ENCODE assay signal across 10 cellular contexts in genomic region chr6:68639826-68640505, GRCh38. TPM values are rescaled to one million over a fixed set of nuclear protein-coding genes. Genes with fewer than 3 reads are reported as not detected.
DNase-seq lines count a peak whose midpoint lies in the region; ATAC-seq and TF ChIP-seq lines count a peak whose summit lies in the region.
"Had no signal": no experiment of that assay in that cellular context is flagged by ENCODE, and none has a peak within 500 bp of the region (broad histone marks: within the 10 kb centered on the region; RNA-seq: fewer than 3 reads in every experiment).

No MANE protein-coding gene starts in this region.

- CTCF ChIA-PET in SK-N-SH (lab: Yijun Ruan, JAX), result interaction anchor here (1.0 to 10.2 kb wide), 13 partner anchors 8 to 1469 kb away, joined by 3 to 153 read pairs (median 5); no protein-coding TSS in a partner anchor

- no peak for TF ChIP-seq RAD21 in SK-N-SH (IDR thresholded peaks at IDR 0.05; ENCODE audit: low read length)

- H3F3A ChIP-seq in SK-N-SH (replicated peaks; ENCODE audit: insufficient read depth), result peaks cover 4% of the 10 kb centered on the region

- no peaks in the 10 kb centered on the region for H3K36me3 ChIP-seq in tibial artery
- H3K36me3 ChIP-seq in SK-N-SH (replicated peaks in 1 of 2; ENCODE audit: control insufficient read depth in 1 of 2, insufficient read depth in 2 of 2, low read length in 1 of 2), result no peaks in the 10 kb centered on the region
- H3K36me3 ChIP-seq: colonic mucosa had no signal

- no peaks in the 10 kb centered on the region for H3K9me2 ChIP-seq in SK-N-SH

- H2AFZ ChIP-seq in SK-N-SH (ENCODE audit: low read depth), result no peak overlapping the region

- H3K4me3 ChIP-seq in dorsolateral prefrontal cortex (peak overlapping the region; percentile 66 to 96 (median 83)), tibial artery (peak overlapping the region; percentile 23 to 37), SK-N-SH (ENCODE audit: low read depth in 2 of 2, low read length in 1 of 2) (no peak overlapping the region; a peak in 1 of 4 replicates)
- H3K4me3 ChIP-seq: colonic mucosa had no signal

- no peak overlapping the region for H3K4me3 Mint-ChIP-seq in activated T-helper 17 cell treated with anti-CD3 and anti-CD28 coated beads, Interleukin-2, amount 50 U/mL, for 72 hours

- no peak overlapping the region for H3K27ac Mint-ChIP-seq in activated T-helper 17 cell treated with anti-CD3 and anti-CD28 coated beads, Interleukin-2, amount 50 U/mL, for 72 hours

- H3K36me3 Mint-ChIP-seq in activated T-helper 17 cell treated with anti-CD3 and anti-CD28 coated beads, Interleukin-2, amount 50 U/mL, for 72 hours (ENCODE audit: low read depth), result no peaks in the 10 kb centered on the region

- H3K27ac ChIP-seq in dorsolateral prefrontal cortex (peak overlapping the region; percentile 55 to 99 (median 97)), tibial artery (peak overlapping the region in 1 of 2 donors; percentile 5), SK-N-SH (ENCODE audit: low read depth in 2 of 2, low read length in 1 of 2) (no peak overlapping the region; a peak in 1 of 4 replicates)
- H3K27ac ChIP-seq: colonic mucosa had no signal

- H3K4me1 Mint-ChIP-seq in activated T-helper 17 cell treated with anti-CD3 and anti-CD28 coated beads, Interleukin-2, amount 50 U/mL, for 72 hours, result peaks cover 11% of the 10 kb centered on the region

- H4K20me1 ChIP-seq in SK-N-SH (ENCODE audit: insufficient read depth), result no peaks in the 10 kb centered on the region

- ATAC-seq in left lobe of liver (peak; percentile 25), HG03469 (IDR thresholded peaks at IDR 0.05; ENCODE audit: unreplicated experiment) (no peak)
- ATAC-seq in activated T-helper 17 cell treated with anti-CD3 and anti-CD28 coated beads, Interleukin-2, amount 50 U/mL, for 72 hours (replicated peaks), result no peak

- H3K27me3 ChIP-seq in dorsolateral prefrontal cortex, result no peaks in the 10 kb centered on the region
- no peaks in the 10 kb centered on the region for H3K27me3 ChIP-seq in tibial artery
- no peaks in the 10 kb centered on the region for H3K27me3 ChIP-seq in SK-N-SH (ENCODE audit: insufficient read depth)

- TF ChIP-seq EP300 in SK-N-SH (IDR thresholded peaks at IDR 0.05; ENCODE audit: borderline replicate concordance in 1 of 2, low read depth in 1 of 2, low read length in 1 of 2), result no peak

- H3K9ac ChIP-seq in SK-N-SH, result no peak overlapping the region

- intact Hi-C loops in dorsolateral prefrontal cortex (cut with DNase I), result loop anchor here (1.0 to 10.0 kb wide), 7 partner anchors 72 to 1505 kb away; no protein-coding TSS in a partner anchor
- intact Hi-C loops in tibial artery (cut with DNase I; ENCODE audit: low total_unique reads), result no loop called here

- H3K9me3 ChIP-seq in tibial artery (no peaks in the 10 kb centered on the region), SK-N-SH (no peaks in the 10 kb centered on the region)
- H3K9me3 ChIP-seq: colonic mucosa had no signal

- peaks cover 0 to 14% (median 0%) of the 10 kb centered on the region in 4 donors for H3K4me1 ChIP-seq in tibial artery
- peaks cover 0 to 16% of the 10 kb centered on the region in 2 experiments; a peak in 3 of 4 replicates for H3K4me1 ChIP-seq in SK-N-SH (ENCODE audit: control insufficient read depth in 1 of 2, insufficient read depth in 2 of 2, low read depth in 1 of 2, low read length in 1 of 2)
- H3K4me1 ChIP-seq: colonic mucosa had no signal

- peak in 4 of 56 donors; percentile 4 to 37 (median 12) for TF ChIP-seq CTCF in dorsolateral prefrontal cortex (IDR thresholded peaks at IDR 0.05 in 54 of 56, conservative IDR thresholded peaks at IDR 0.05 in 2 of 56; ENCODE audit: low read depth in 1 of 56, partially characterized antibody in 56 of 56)
- no peak for TF ChIP-seq CTCF in tibial artery (IDR thresholded peaks at IDR 0.05)
- TF ChIP-seq CTCF in SK-N-SH (IDR thresholded peaks at IDR 0.05), result no peak

- DNase-seq in MV-4-11 (lab: John Stamatoyannopoulos, UW) (peak; percentile 28), dorsolateral prefrontal cortex (peak in 1 of 10 donors; percentile 41), left lobe of liver (ENCODE audit: low spot score) (no peak), tibial artery (no peak), SK-N-SH (no peak), GM19238 (ENCODE audit: insufficient read length, low spot score) (no peak)
- DNase-seq: colonic mucosa had no signal

- POLR2A ChIA-PET in SK-N-SH (lab: Yijun Ruan, JAX), result no interaction called here

- H3K79me2 ChIP-seq in SK-N-SH (ENCODE audit: insufficient read depth), result no peaks in the 10 kb centered on the region

- H3K27me3 Mint-ChIP-seq in activated T-helper 17 cell treated with anti-CD3 and anti-CD28 coated beads, Interleukin-2, amount 50 U/mL, for 72 hours, result peaks cover 33% of the 10 kb centered on the region

- no peak overlapping the region for H3K4me2 ChIP-seq in SK-N-SH

- H3K9me3 Mint-ChIP-seq in activated T-helper 17 cell treated with anti-CD3 and anti-CD28 coated beads, Interleukin-2, amount 50 U/mL, for 72 hours, result no peaks in the 10 kb centered on the region

- WGBS in SK-N-SH (ENCODE audit: low lambda C conversion rate), result 65% methylated on average over 13 of the region's 13 CpGs

TF ChIP-seq in SK-N-SH, 30 proteins besides CTCF, POLR2A, EP300 and RAD21 (continues in another document):
- TF ChIP-seq MXI1 (IDR thresholded peaks at IDR 0.05; ENCODE audit: low read depth, low read length) (no peak), NFIC (IDR thresholded peaks at IDR 0.05; ENCODE audit: borderline replicate concordance) (no peak), TAF1 (IDR thresholded peaks at IDR 0.05; ENCODE audit: borderline replicate concordance, low read depth, low read length) (no peak), NRF1 (IDR thresholded peaks at IDR 0.05; ENCODE audit: low read depth, low read length) (no peak), YY1 (IDR thresholded peaks at IDR 0.05; ENCODE audit: low read depth) (no peak), FOXJ3 (CRISPR knock-in tag; IDR thresholded peaks at IDR 0.05) (no peak), IRF3 (IDR thresholded peaks at IDR 0.05; ENCODE audit: low read depth, low read length) (no peak), JUND (IDR thresholded peaks at IDR 0.05) (no peak)
- TF ChIP-seq, protein P1, sequence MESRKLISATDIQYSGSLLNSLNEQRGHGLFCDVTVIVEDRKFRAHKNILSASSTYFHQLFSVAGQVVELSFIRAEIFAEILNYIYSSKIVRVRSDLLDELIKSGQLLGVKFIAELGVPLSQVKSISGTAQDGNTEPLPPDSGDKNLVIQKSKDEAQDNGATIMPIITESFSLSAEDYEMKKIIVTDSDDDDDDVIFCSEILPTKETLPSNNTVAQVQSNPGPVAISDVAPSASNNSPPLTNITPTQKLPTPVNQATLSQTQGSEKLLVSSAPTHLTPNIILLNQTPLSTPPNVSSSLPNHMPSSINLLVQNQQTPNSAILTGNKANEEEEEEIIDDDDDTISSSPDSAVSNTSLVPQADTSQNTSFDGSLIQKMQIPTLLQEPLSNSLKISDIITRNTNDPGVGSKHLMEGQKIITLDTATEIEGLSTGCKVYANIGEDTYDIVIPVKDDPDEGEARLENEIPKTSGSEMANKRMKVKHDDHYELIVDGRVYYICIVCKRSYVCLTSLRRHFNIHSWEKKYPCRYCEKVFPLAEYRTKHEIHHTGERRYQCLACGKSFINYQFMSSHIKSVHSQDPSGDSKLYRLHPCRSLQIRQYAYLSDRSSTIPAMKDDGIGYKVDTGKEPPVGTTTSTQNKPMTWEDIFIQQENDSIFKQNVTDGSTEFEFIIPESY (IDR thresholded peaks at IDR 0.05; ENCODE audit: borderline replicate concordance, low read depth), result no peak
- TF ChIP-seq, protein P2, sequence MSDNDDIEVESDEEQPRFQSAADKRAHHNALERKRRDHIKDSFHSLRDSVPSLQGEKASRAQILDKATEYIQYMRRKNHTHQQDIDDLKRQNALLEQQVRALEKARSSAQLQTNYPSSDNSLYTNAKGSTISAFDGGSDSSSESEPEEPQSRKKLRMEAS (IDR thresholded peaks at IDR 0.05; ENCODE audit: low read depth), result no peak

RNA-seq across cellular contexts. Expression of gene ADGRB3, which starts 4.9 kb away (rescaled TPM):
- 100 to 1,000 TPM in 92 of 120 experiments, 10 to 100 TPM in 28; 64.3 to 152 (median 114) TPM for total RNA-seq in dorsolateral prefrontal cortex
- 0.38 TPM for total RNA-seq in left lobe of liver
- total RNA-seq in activated T-helper 17 cell treated with anti-CD3 and anti-CD28 coated beads, Interleukin-2, amount 50 U/mL, for 72 hours, result under 1 TPM in 1 of 2 donors, not detected in 1; 0.05 TPM
- 0.12 and 0.18 TPM in 2 replicates for polyA plus RNA-seq in SK-N-SH (2012; rRNA removed)
- 0.39 and 0.50 TPM in 2 replicates for polyA plus RNA-seq in SK-N-SH (2012; cell fraction: cytosol; rRNA removed)
- 0.14 and 0.30 TPM in 2 replicates for polyA plus RNA-seq in SK-N-SH (2012; cell fraction: nucleus; rRNA removed)
- total RNA-seq: activated CD8-positive, alpha-beta memory T cell treated with anti-CD3 and anti-CD28 coated beads for 36 hours had no signal

Comparison
In these comparisons a context has a peak if more than half of its experiments do, and no peak if none do; other contexts are left out.
1. H3K27ac ChIP-seq: peak in dorsolateral prefrontal cortex (59 of 59); none in SK-N-SH (0 of 2).
2. H3K4me3 ChIP-seq: peak in dorsolateral prefrontal cortex (59 of 59) and tibial artery (2 of 2); none in SK-N-SH (0 of 2).
3. RNA of gene ADGRB3, which starts 4.9 kb away (total RNA-seq): 64.3 to 152 TPM in dorsolateral prefrontal cortex; 0.38 TPM in left lobe of liver (single experiment) and 0.05 TPM in activated T-helper 17 cell treated with anti-CD3 and anti-CD28 coated beads, Interleukin-2, amount 50 U/mL, for 72 hours; every median in the first group is over 10 times any median in the second.